In the genomic region with DNA sequence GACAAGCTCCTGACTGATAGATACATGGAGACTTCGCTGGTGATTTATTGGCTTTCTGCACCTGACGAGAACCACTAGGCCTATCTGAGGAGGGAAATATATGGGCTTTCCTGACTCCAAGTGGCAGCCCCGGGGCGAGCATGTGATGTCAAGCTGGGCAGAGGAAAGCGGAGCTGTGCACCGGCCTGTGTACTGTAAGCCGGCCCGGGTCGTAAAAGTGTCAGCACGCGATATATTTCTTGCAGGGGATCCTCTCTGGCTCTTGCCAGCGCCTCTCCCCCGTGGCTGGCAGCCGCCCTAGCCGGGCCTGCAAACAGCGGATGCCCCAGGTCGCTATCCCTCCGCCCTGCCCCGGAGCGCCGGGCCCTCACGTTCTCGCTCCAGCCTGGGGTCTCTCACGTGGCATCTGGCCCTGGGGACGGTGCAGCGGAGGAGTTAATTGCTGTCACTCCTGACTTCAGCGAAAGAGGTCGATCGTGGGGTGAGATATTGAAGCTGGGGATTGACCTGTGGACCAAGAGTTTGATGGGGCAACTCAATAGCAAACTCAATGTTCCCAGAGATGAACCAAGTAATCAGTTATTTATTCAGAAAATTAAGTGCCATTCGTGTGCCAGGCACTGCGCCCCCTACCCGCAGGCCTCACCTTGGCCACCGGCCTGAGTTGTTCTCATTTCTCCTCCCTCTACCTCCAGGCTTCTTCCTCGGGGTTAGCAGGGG, we compare ENCODE assay signal across 1 cellular context.
TF ChIP-seq lines count a peak whose summit lies in the region.

No MANE protein-coding gene starts in this region.

TF ChIP-seq in HepG2, 621 proteins besides CTCF, POLR2A, EP300 and RAD21 (continued from another document and continues in another):
- TF ChIP-seq, protein P1, sequence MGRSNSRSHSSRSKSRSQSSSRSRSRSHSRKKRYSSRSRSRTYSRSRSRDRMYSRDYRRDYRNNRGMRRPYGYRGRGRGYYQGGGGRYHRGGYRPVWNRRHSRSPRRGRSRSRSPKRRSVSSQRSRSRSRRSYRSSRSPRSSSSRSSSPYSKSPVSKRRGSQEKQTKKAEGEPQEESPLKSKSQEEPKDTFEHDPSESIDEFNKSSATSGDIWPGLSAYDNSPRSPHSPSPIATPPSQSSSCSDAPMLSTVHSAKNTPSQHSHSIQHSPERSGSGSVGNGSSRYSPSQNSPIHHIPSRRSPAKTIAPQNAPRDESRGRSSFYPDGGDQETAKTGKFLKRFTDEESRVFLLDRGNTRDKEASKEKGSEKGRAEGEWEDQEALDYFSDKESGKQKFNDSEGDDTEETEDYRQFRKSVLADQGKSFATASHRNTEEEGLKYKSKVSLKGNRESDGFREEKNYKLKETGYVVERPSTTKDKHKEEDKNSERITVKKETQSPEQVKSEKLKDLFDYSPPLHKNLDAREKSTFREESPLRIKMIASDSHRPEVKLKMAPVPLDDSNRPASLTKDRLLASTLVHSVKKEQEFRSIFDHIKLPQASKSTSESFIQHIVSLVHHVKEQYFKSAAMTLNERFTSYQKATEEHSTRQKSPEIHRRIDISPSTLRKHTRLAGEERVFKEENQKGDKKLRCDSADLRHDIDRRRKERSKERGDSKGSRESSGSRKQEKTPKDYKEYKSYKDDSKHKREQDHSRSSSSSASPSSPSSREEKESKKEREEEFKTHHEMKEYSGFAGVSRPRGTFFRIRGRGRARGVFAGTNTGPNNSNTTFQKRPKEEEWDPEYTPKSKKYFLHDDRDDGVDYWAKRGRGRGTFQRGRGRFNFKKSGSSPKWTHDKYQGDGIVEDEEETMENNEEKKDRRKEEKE (IDR thresholded peaks at IDR 0.05) = no peak
- TF ChIP-seq STAG1 (CRISPR knock-in tag; IDR thresholded peaks at IDR 0.05) (no peak; the same call in 1 of the 2 replicates), PCBP1 (IDR thresholded peaks at IDR 0.05; ENCODE audit: borderline replicate concordance, low read depth, low read length) (no peak), ZMAT3 (CRISPR knock-in tag; conservative IDR thresholded peaks at IDR 0.05) (peak; percentile 63; the same call in 1 of the 2 replicates), TBX3 (IDR thresholded peaks at IDR 0.05; ENCODE audit: borderline replicate concordance) (peak; percentile 17; the same call in 1 of the 2 replicates), SAFB2 (CRISPR knock-in tag; IDR thresholded peaks at IDR 0.05; ENCODE audit: borderline replicate concordance, low read depth) (0 out of 2 replicates have a peak, but pooled peaks have one; percentile 42), ZC3H4 (CRISPR knock-in tag; IDR thresholded peaks at IDR 0.05; ENCODE audit: borderline replicate concordance) (no peak), SIN3A (IDR thresholded peaks at IDR 0.05; ENCODE audit: borderline replicate concordance, low read depth, low read length) (no peak), ZNF598 (CRISPR knock-in tag; IDR thresholded peaks at IDR 0.05; ENCODE audit: borderline replicate concordance) (peak; percentile 78), ATRX (CRISPR knock-in tag; IDR thresholded peaks at IDR 0.05; ENCODE audit: borderline replicate concordance) (no peak), PHB2 (IDR thresholded peaks at IDR 0.05; ENCODE audit: partially characterized antibody) (no peak), BRD4 (CRISPR knock-in tag; IDR thresholded peaks at IDR 0.05) (no peak; the same call in 1 of the 2 replicates), ZSCAN12 (CRISPR knock-in tag; IDR thresholded peaks at IDR 0.05) (no peak), DPF2 (CRISPR knock-in tag; IDR thresholded peaks at IDR 0.05; ENCODE audit: borderline replicate concordance, low read depth) (no peak), NAIF1 (CRISPR knock-in tag; IDR thresholded peaks at IDR 0.05; ENCODE audit: borderline replicate concordance) (no peak), MED13 (CRISPR knock-in tag; IDR thresholded peaks at IDR 0.05) (no peak), ZSCAN25 (CRISPR knock-in tag; IDR thresholded peaks at IDR 0.05) (peak; percentile 72), HDAC6 (IDR thresholded peaks at IDR 0.05; ENCODE audit: low read depth, low read length) (no peak), SAP130 (CRISPR knock-in tag; IDR thresholded peaks at IDR 0.05; ENCODE audit: low read depth) (peak; percentile 9; the same call in 1 of the 2 replicates), NR1H2 (CRISPR knock-in tag; IDR thresholded peaks at IDR 0.05; ENCODE audit: borderline replicate concordance, low read depth) (peak; percentile 67; the same call in 1 of the 2 replicates), NFATC3 (CRISPR knock-in tag; IDR thresholded peaks at IDR 0.05) (no peak), NFE2L2 (IDR thresholded peaks at IDR 0.05; ENCODE audit: low read length) (no peak), KDM5B (CRISPR knock-in tag; IDR thresholded peaks at IDR 0.05; ENCODE audit: borderline replicate concordance) (peak; percentile 86; the same call in 1 of the 2 replicates), ZFP90 (CRISPR knock-in tag; IDR thresholded peaks at IDR 0.05; ENCODE audit: borderline replicate concordance) (no peak), MAZ (IDR thresholded peaks at IDR 0.05; ENCODE audit: borderline replicate concordance, low read depth, low read length) (no peak), MAZ (CRISPR knock-in tag; IDR thresholded peaks at IDR 0.05; ENCODE audit: low read depth) (no peak), NFRKB (IDR thresholded peaks at IDR 0.05) (no peak), TCF7 (IDR thresholded peaks at IDR 0.05; ENCODE audit: low read depth) (no peak), HOXD1 (CRISPR knock-in tag; IDR thresholded peaks at IDR 0.05) (no peak), ARHGAP35 (CRISPR knock-in tag; IDR thresholded peaks at IDR 0.05; ENCODE audit: borderline replicate concordance) (no peak), ZNF577 (CRISPR knock-in tag; IDR thresholded peaks at IDR 0.05; ENCODE audit: borderline replicate concordance, low read depth) (no peak), MATR3 (CRISPR knock-in tag; IDR thresholded peaks at IDR 0.05) (no peak), ZMYM4 (CRISPR knock-in tag; IDR thresholded peaks at IDR 0.05) (peak; percentile 43; the same call in 1 of the 2 replicates), FLYWCH1 (CRISPR knock-in tag; IDR thresholded peaks at IDR 0.05) (no peak), ZNF337 (CRISPR knock-in tag; IDR thresholded peaks at IDR 0.05; ENCODE audit: borderline replicate concordance, low read depth) (no peak), EED (CRISPR knock-in tag; IDR thresholded peaks at IDR 0.05) (no peak), HHEX (CRISPR knock-in tag; IDR thresholded peaks at IDR 0.05) (no peak), FOXM1 (CRISPR knock-in tag; IDR thresholded peaks at IDR 0.05) (no peak), KAT7 (CRISPR knock-in tag; IDR thresholded peaks at IDR 0.05; ENCODE audit: borderline replicate concordance) (0 out of 2 replicates have a peak, but pooled peaks have one; percentile 34), ZNF350 (CRISPR knock-in tag; IDR thresholded peaks at IDR 0.05; ENCODE audit: borderline replicate concordance, low read depth) (peak; percentile 41; the same call in 1 of the 2 replicates), NCOA1 (CRISPR knock-in tag; IDR thresholded peaks at IDR 0.05) (no peak), ZNF788 (CRISPR knock-in tag; IDR thresholded peaks at IDR 0.05; ENCODE audit: borderline replicate concordance) (no peak), TARDBP (CRISPR knock-in tag; IDR thresholded peaks at IDR 0.05) (no peak), ARNT (IDR thresholded peaks at IDR 0.05) (no peak)
- TF ChIP-seq, protein P2, sequence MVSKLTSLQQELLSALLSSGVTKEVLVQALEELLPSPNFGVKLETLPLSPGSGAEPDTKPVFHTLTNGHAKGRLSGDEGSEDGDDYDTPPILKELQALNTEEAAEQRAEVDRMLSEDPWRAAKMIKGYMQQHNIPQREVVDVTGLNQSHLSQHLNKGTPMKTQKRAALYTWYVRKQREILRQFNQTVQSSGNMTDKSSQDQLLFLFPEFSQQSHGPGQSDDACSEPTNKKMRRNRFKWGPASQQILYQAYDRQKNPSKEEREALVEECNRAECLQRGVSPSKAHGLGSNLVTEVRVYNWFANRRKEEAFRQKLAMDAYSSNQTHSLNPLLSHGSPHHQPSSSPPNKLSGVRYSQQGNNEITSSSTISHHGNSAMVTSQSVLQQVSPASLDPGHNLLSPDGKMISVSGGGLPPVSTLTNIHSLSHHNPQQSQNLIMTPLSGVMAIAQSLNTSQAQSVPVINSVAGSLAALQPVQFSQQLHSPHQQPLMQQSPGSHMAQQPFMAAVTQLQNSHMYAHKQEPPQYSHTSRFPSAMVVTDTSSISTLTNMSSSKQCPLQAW (CRISPR knock-in tag; IDR thresholded peaks at IDR 0.05) = no peak
- TF ChIP-seq, protein P3, sequence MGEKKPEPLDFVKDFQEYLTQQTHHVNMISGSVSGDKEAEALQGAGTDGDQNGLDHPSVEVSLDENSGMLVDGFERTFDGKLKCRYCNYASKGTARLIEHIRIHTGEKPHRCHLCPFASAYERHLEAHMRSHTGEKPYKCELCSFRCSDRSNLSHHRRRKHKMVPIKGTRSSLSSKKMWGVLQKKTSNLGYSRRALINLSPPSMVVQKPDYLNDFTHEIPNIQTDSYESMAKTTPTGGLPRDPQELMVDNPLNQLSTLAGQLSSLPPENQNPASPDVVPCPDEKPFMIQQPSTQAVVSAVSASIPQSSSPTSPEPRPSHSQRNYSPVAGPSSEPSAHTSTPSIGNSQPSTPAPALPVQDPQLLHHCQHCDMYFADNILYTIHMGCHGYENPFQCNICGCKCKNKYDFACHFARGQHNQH (CRISPR knock-in tag; IDR thresholded peaks at IDR 0.05) = peak; percentile 53; the same call in 1 of the 2 replicates
- TF ChIP-seq, protein P4, sequence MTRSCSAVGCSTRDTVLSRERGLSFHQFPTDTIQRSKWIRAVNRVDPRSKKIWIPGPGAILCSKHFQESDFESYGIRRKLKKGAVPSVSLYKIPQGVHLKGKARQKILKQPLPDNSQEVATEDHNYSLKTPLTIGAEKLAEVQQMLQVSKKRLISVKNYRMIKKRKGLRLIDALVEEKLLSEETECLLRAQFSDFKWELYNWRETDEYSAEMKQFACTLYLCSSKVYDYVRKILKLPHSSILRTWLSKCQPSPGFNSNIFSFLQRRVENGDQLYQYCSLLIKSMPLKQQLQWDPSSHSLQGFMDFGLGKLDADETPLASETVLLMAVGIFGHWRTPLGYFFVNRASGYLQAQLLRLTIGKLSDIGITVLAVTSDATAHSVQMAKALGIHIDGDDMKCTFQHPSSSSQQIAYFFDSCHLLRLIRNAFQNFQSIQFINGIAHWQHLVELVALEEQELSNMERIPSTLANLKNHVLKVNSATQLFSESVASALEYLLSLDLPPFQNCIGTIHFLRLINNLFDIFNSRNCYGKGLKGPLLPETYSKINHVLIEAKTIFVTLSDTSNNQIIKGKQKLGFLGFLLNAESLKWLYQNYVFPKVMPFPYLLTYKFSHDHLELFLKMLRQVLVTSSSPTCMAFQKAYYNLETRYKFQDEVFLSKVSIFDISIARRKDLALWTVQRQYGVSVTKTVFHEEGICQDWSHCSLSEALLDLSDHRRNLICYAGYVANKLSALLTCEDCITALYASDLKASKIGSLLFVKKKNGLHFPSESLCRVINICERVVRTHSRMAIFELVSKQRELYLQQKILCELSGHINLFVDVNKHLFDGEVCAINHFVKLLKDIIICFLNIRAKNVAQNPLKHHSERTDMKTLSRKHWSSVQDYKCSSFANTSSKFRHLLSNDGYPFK (CRISPR knock-in tag; IDR thresholded peaks at IDR 0.05; ENCODE audit: borderline replicate concordance) = 0 out of 2 replicates have a peak, but pooled peaks have one; percentile 24
- TF ChIP-seq, protein P5, sequence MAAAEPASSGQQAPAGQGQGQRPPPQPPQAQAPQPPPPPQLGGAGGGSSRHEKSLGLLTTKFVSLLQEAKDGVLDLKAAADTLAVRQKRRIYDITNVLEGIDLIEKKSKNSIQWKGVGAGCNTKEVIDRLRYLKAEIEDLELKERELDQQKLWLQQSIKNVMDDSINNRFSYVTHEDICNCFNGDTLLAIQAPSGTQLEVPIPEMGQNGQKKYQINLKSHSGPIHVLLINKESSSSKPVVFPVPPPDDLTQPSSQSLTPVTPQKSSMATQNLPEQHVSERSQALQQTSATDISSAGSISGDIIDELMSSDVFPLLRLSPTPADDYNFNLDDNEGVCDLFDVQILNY (CRISPR knock-in tag; conservative IDR thresholded peaks at IDR 0.05) = no peak
- TF ChIP-seq, protein P6, sequence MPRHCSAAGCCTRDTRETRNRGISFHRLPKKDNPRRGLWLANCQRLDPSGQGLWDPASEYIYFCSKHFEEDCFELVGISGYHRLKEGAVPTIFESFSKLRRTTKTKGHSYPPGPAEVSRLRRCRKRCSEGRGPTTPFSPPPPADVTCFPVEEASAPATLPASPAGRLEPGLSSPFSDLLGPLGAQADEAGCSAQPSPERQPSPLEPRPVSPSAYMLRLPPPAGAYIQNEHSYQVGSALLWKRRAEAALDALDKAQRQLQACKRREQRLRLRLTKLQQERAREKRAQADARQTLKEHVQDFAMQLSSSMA (CRISPR knock-in tag; IDR thresholded peaks at IDR 0.05) = no peak
